Comparison of ENCODE assay signal across 8 cellular contexts in the genomic region with DNA sequence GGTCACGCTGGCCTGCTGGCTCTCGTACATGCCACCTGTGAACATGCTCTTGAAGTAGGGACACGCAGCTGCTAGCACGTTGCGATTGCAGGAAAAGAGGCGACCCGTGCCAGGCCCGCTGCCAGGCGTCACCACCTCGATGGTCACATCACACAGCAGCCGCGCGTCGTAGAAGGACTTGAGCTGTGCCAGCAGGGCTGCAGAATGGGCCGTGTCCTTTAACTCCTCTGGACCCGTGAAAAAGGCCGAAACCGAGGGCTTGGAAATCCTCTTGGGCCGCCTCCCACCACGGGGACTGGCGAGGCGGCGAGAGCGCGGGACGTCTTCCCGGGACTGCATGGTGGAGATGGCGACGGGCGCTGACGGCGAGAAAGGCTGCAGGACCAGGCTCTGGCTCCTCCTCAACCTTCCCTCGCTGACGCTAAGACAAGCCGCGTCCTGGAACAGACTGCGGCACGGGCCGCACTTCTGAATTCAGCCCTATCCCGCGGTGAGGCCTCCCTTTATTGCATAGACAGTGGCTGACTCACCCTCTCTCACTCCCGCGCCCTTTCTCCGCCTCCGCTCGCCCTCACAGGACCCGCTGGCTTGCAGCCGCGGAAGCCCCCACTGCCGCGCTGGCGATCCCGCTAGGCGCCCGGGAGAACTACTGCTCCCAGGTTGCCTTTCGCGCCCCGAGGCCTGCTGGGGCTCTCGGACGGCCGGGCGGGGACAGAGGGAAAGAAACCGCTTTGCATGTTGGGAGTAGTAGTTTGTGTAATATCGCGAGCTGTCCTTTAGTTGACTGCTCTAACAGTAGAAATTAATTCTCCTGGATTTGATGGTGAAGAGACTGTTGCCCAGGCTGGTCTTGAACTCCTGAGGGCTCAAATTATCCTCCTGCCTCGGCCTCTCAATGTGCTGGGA. TPM values are rescaled to one million over a fixed set of nuclear protein-coding genes. Genes with fewer than 3 reads are reported as not detected.
A peak's percentile ranks its signal among the peaks of the same experiment; 100 is the strongest.
DNase-seq lines count a peak whose midpoint lies in the region; ATAC-seq and TF ChIP-seq lines count a peak whose summit lies in the region.

A gene with protein sequence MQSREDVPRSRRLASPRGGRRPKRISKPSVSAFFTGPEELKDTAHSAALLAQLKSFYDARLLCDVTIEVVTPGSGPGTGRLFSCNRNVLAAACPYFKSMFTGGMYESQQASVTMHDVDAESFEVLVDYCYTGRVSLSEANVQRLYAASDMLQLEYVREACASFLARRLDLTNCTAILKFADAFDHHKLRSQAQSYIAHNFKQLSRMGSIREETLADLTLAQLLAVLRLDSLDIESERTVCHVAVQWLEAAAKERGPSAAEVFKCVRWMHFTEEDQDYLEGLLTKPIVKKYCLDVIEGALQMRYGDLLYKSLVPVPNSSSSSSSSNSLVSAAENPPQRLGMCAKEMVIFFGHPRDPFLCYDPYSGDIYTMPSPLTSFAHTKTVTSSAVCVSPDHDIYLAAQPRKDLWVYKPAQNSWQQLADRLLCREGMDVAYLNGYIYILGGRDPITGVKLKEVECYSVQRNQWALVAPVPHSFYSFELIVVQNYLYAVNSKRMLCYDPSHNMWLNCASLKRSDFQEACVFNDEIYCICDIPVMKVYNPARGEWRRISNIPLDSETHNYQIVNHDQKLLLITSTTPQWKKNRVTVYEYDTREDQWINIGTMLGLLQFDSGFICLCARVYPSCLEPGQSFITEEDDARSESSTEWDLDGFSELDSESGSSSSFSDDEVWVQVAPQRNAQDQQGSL (minus strand): TSS at position 651 of the 906 bp plus-strand sequence. CDS start 312 bp downstream, at position 339.

- peak within 1 kb of the TSS; percentile 88 for H3K27ac ChIP-seq in suprapubic skin

- H3K9me3 Mint-ChIP-seq in activated naive CD4-positive, alpha-beta T cell treated with anti-CD3 and anti-CD28 coated beads, Interleukin-2, amount 50 U/mL, for 72 hours: peaks cover 0 to 7% of the 10 kb centered on the region in 2 donors

- H3K27ac Mint-ChIP-seq in activated naive CD4-positive, alpha-beta T cell treated with anti-CD3 and anti-CD28 coated beads, Interleukin-2, amount 50 U/mL, for 72 hours: peak within 1 kb of the TSS; percentile 78 to 97

- no peaks in the 10 kb centered on the region for H3K36me3 ChIP-seq in suprapubic skin

- no peak for TF ChIP-seq EP300 in suprapubic skin (IDR thresholded peaks at IDR 0.05)

- H3K27me3 ChIP-seq in suprapubic skin: no peaks in the 10 kb centered on the region

- H3K4me3 ChIP-seq in suprapubic skin: peak within 1 kb of the TSS; percentile 83

- H3K4me1 ChIP-seq in suprapubic skin: peaks cover 24% of the 10 kb centered on the region

- no peak for TF ChIP-seq CTCF in suprapubic skin (IDR thresholded peaks at IDR 0.05)

- peaks cover 20 to 40% of the 10 kb centered on the region in 2 donors for H3K36me3 Mint-ChIP-seq in activated naive CD4-positive, alpha-beta T cell treated with anti-CD3 and anti-CD28 coated beads, Interleukin-2, amount 50 U/mL, for 72 hours

- peak; percentile 97 for ATAC-seq in HG02642 (IDR thresholded peaks at IDR 0.05; ENCODE audit: poor library complexity, unreplicated experiment)
- peak; percentile 94 to 96 for ATAC-seq in activated naive CD4-positive, alpha-beta T cell treated with anti-CD3 and anti-CD28 coated beads, Interleukin-2, amount 50 U/mL, for 72 hours

- TF ChIP-seq POLR2A in GM10847 (IDR thresholded peaks at IDR 0.05; ENCODE audit: extremely low read depth, insufficient read length) (peak; percentile 39), suprapubic skin (IDR thresholded peaks at IDR 0.05) (peak in 1 of 2 donors; percentile 77)

- peak; percentile 77 for DNase-seq in NCI-H1105 (lab: John Stamatoyannopoulos, UW)
- peak; percentile 84 for DNase-seq in SKM-1 (lab: John Stamatoyannopoulos, UW; ENCODE audit: unreplicated experiment)
- peak; percentile 91 to 94 for DNase-seq in activated naive CD4-positive, alpha-beta T cell treated with anti-CD3 and anti-CD28 coated beads, Interleukin-2, amount 50 U/mL, for 72 hours (ENCODE audit: low spot score in 2 of 2)
- peak; percentile 62 for DNase-seq in glomerular endothelial cell (ENCODE audit: extremely low read depth, low read depth, low spot score)
- DNase-seq in nucleus accumbens (lab: John Stamatoyannopoulos, UW): peak; percentile 37 to 97 (median 90)
- DNase-seq in suprapubic skin (ENCODE audit: low spot score in 2 of 2): peak; percentile 94

- H3K9me3 ChIP-seq in suprapubic skin: no peaks in the 10 kb centered on the region

- WGBS in suprapubic skin: 21% methylated on average over 29 of the region's 66 CpGs

RNA-seq across cellular contexts. Expression of the gene that starts here (rescaled TPM):
- total RNA-seq in activated naive CD4-positive, alpha-beta T cell treated with anti-CD3 and anti-CD28 coated beads, Interleukin-2, amount 50 U/mL, for 72 hours: 1 to 10 TPM; 3.6 to 4.6 TPM
- total RNA-seq in glomerular endothelial cell: 3.8 and 4.6 TPM in 2 replicates
- total RNA-seq in suprapubic skin: 1 to 10 TPM; 4.5 to 8.0 (median 6.0) TPM

Comparison
In these comparisons a context has a peak if more than half of its experiments do, and no peak if none do; other contexts are left out.
1. Peak in every context shown above with its lines: DNase-seq, ATAC-seq, H3K4me3 ChIP-seq and H3K27ac ChIP-seq.